ENCODE assay signal across 1 cellular context in the genomic region with DNA sequence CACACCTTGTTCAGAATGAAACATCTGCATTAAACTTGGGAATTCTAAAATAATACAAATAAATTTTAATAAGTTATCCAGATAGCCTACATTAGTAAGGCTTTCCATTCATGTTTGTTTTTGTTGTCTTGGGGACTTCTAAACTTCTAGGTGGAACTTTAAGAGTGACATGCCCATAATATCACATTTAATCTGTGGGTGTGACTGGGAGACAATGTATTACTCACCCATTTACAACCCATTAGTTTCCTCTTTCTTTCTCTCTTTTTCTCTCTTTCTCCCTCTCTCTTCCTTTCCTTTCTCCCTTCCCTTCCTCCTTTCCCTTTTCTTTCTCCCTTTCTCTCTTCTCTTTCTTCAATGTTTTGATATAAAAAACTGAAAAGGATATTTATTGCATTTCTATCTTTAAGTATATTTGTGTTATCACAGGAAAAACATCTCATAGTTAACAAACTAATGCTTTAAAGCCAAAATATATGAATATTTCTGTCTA.
TF ChIP-seq lines count a peak whose summit lies in the region.

No MANE protein-coding gene starts in this region.

TF ChIP-seq in HEK293, 187 proteins besides CTCF, POLR2A, EP300 and RAD21:
- TF ChIP-seq PRDM1 (tag by site-specific recombination; IDR thresholded peaks at IDR 0.05) = peak; percentile 97
- TF ChIP-seq ZNF366 (tag by site-specific recombination; conservative IDR thresholded peaks at IDR 0.05) = no peak
